8 cellular contexts compared by ENCODE assay signal in the genomic region with DNA sequence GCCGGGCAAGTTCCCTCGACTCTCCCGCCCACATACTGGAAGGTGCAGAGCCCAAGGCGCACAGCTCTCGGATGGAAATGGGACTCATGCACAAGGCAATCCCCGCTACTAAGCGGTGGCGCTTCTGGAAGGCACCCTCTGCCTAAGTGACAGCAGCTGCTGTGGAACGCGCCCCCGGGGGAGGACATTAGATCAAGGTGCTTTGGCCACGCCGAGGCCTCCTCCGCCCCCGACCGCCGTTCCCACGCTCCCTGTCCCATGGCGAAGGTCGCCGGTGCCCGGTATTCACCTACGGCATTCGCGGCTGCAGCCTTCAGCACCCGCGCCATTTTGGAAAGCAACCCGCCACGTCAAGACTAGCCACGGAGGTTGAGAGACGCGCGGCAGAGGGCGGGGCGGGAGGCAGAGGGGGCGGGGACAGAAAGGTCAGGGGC. TPM values are rescaled to one million over a fixed set of nuclear protein-coding genes. Genes with fewer than 3 reads are reported as not detected.
DNase-seq lines count a peak whose midpoint lies in the region; ATAC-seq and TF ChIP-seq lines count a peak whose summit lies in the region.

Gene MCEE (minus strand): TSS at position 339 of the 434 bp plus-strand sequence. CDS start 10 bp downstream, at position 329.

- peaks cover 28 to 43% (median 34%) of the 10 kb centered on the region in 10 experiments for H3K4me1 ChIP-seq in BLaER1 treated with 17β-estradiol and CSF1 and Interleukin-3, amounts not matched to agents 10 nM and 100 nM

- intact Hi-C loops in dorsolateral prefrontal cortex (cut with DNase I), result loop anchor here (1.0 to 5.0 kb wide), 2 partner anchors 62 to 138 kb away; partner anchors contain the start of genes NAGK (in 2 of the 2) and TEX261 (in 1 of the 2)

- H3K36me3 Mint-ChIP-seq in memory B cell, result peaks cover 3% of the 10 kb centered on the region

- H4K20me1 ChIP-seq in BLaER1 treated with 17β-estradiol and CSF1 and Interleukin-3, amounts not matched to agents 10 nM and 100 nM, result peaks cover 0 to 37% (median 24%) of the 10 kb centered on the region in 11 experiments; a peak in 17 of 22 replicates

- no peaks in the 10 kb centered on the region for H3K9me3 Mint-ChIP-seq in memory B cell

- H3K4me3 Mint-ChIP-seq in memory B cell, result no peak within 1 kb of the TSS

- no peaks in the 10 kb centered on the region for H3K27me3 ChIP-seq in BLaER1 treated with 17β-estradiol and CSF1 and Interleukin-3, amounts not matched to agents 10 nM and 100 nM
- no peaks in the 10 kb centered on the region for H3K27me3 ChIP-seq in dorsolateral prefrontal cortex

- peak within 1 kb of the TSS; percentile 80 to 90 (median 86) for H3K9ac ChIP-seq in BLaER1 treated with 17β-estradiol and CSF1 and Interleukin-3, amounts not matched to agents 10 nM and 100 nM

- DNase-seq in GM19240 (ENCODE audit: insufficient read length, low spot score) (peak; percentile 62), NCI-H524 (lab: John Stamatoyannopoulos, UW) (peak; percentile 71 to 77), dorsolateral prefrontal cortex (peak; percentile 80 to 92 (median 90)), memory B cell (ENCODE audit: low spot score in 2 of 2) (peak in 1 of 2 donors; percentile 82)
- DNase-seq in activated CD4-positive, alpha-beta T cell treated with anti-CD3 and anti-CD28 coated beads, Interleukin-2, amount 50 U/mL, for 1 hour, result peak; percentile 86
- DNase-seq in stimulated activated CD8-positive, alpha-beta memory T cell treated with anti-CD3 and anti-CD28 coated beads, Interleukin-12 subunit alpha, Interleukin-12 subunit beta, amount 100 ng/mL, for 4 hours (ENCODE audit: low read depth), result peak; percentile 80

- H3K9me3 ChIP-seq in BLaER1 treated with 17β-estradiol and CSF1 and Interleukin-3, amounts not matched to agents 10 nM and 100 nM (replicated peaks in 1 of 11), result no peaks in the 10 kb centered on the region

- ATAC-seq in HG03442 (IDR thresholded peaks at IDR 0.05; ENCODE audit: unreplicated experiment) (peak; percentile 78), memory B cell (ENCODE audit: low read depth) (peak; percentile 87)

- peaks cover 9 to 38% (median 23%) of the 10 kb centered on the region in 11 experiments for H3K36me3 ChIP-seq in BLaER1 treated with 17β-estradiol and CSF1 and Interleukin-3, amounts not matched to agents 10 nM and 100 nM

- H3K4me3 ChIP-seq in BLaER1 treated with 17β-estradiol and CSF1 and Interleukin-3, amounts not matched to agents 10 nM and 100 nM, result peak within 1 kb of the TSS; percentile 74 to 89 (median 81)
- H3K4me3 ChIP-seq in dorsolateral prefrontal cortex, result peak within 1 kb of the TSS; percentile 59 to 99 (median 93)

- no peak within 1 kb of the TSS for H3K27ac Mint-ChIP-seq in memory B cell

- TF ChIP-seq CTCF in dorsolateral prefrontal cortex (IDR thresholded peaks at IDR 0.05 in 54 of 56, conservative IDR thresholded peaks at IDR 0.05 in 2 of 56; ENCODE audit: low read depth in 1 of 56, partially characterized antibody in 56 of 56), result peak in 8 of 56 donors; percentile 4 to 28 (median 12)

- H3K27ac ChIP-seq in BLaER1 treated with 17β-estradiol and CSF1 and Interleukin-3, amounts not matched to agents 10 nM and 100 nM, result peak within 1 kb of the TSS; percentile 73 to 89 (median 85)
- peak within 1 kb of the TSS; percentile 57 to 98 (median 92) for H3K27ac ChIP-seq in dorsolateral prefrontal cortex

- peak within 1 kb of the TSS; percentile 82 to 99 (median 94) for H3K4me2 ChIP-seq in BLaER1 treated with 17β-estradiol and CSF1 and Interleukin-3, amounts not matched to agents 10 nM and 100 nM

- H3K27me3 Mint-ChIP-seq in memory B cell, result no peaks in the 10 kb centered on the region

- peaks cover 6% of the 10 kb centered on the region for H3K4me1 Mint-ChIP-seq in memory B cell

RNA-seq across cellular contexts. Expression of gene MCEE, which starts in this region (rescaled TPM):
- 10 to 100 TPM in 105 of 120 experiments, 1 to 10 TPM in 15; 6.9 to 20.7 (median 12.9) TPM for total RNA-seq in dorsolateral prefrontal cortex
